Comparison of ENCODE assay signal across 16 cellular contexts in genomic region chr1:169200319-169200718, GRCh38.
A peak's percentile ranks its signal among the peaks of the same experiment; 100 is the strongest.
DNase-seq lines count a peak whose midpoint lies in the region; ATAC-seq and TF ChIP-seq lines count a peak whose summit lies in the region.
"Had no signal": no experiment of that assay in that cellular context is flagged by ENCODE, and none has a peak within 500 bp of the region (broad histone marks: within the 10 kb centered on the region; RNA-seq: fewer than 3 reads in every experiment).

No MANE protein-coding gene starts in this region.

- TF ChIP-seq CTCF in H9 (conservative IDR thresholded peaks at IDR 0.05) = no peak
- no peak for TF ChIP-seq CTCF in endodermal cell (conservative IDR thresholded peaks at IDR 0.05)

- H3K79me2 ChIP-seq in H9 (ENCODE audit: insufficient read depth, low read length) = no peaks in the 10 kb centered on the region

- no peak overlapping the region for H2BK5ac ChIP-seq in H9 (ENCODE audit: insufficient read length, low read length)

- no peaks in the 10 kb centered on the region for H3K36me3 ChIP-seq in endodermal cell (ENCODE audit: control insufficient read depth, insufficient read depth, low read length)
- H3K36me3 ChIP-seq: BLaER1 treated with 17β-estradiol and CSF1 and Interleukin-3, amounts not matched to agents 10 nM and 100 nM had no signal

- H3K4me3 Mint-ChIP-seq in H9 (no peak overlapping the region), endodermal cell (no peak overlapping the region)
- H3K4me3 Mint-ChIP-seq: B cell; CD8-positive, alpha-beta T cell; IgD-negative memory B cell had no signal

- H3K27ac ChIP-seq in H9 (ENCODE audit: insufficient read length, low read depth, low read length) (no peak overlapping the region), endodermal cell (ENCODE audit: low read depth, low read length) (no peak overlapping the region)
- H3K27ac ChIP-seq: BLaER1 treated with 17β-estradiol and CSF1 and Interleukin-3, amounts not matched to agents 10 nM and 100 nM; GM23248 had no signal

- no peak overlapping the region for H3K4me2 ChIP-seq in H9 (ENCODE audit: insufficient read depth, insufficient read length, low read length)
- H3K4me2 ChIP-seq: BLaER1 treated with 17β-estradiol and CSF1 and Interleukin-3, amounts not matched to agents 10 nM and 100 nM had no signal

- H3K9me3 Mint-ChIP-seq in H9 (peaks cover 0 to 8% of the 10 kb centered on the region in 2 experiments; a peak in 3 of 5 replicates), endodermal cell (peaks cover 8% of the 10 kb centered on the region)
- H3K9me3 Mint-ChIP-seq: HFFc6 had no signal

- H3K4me3 ChIP-seq in endodermal cell (ENCODE audit: low read length) = no peak overlapping the region
- H3K4me3 ChIP-seq: BLaER1 treated with 17β-estradiol and CSF1 and Interleukin-3, amounts not matched to agents 10 nM and 100 nM; GM12878; GM23248 had no signal

- H3K79me1 ChIP-seq in H9 (ENCODE audit: insufficient read depth, low read depth, low read length, poor library complexity, severe bottlenecking) = no peaks in the 10 kb centered on the region

- no peak overlapping the region for H3K23ac ChIP-seq in H9 (ENCODE audit: insufficient read length, low read depth, low read length)

- no peak overlapping the region for H2BK120ac ChIP-seq in H9 (ENCODE audit: low read depth, low read length, poor library complexity, severe bottlenecking)

- H3K14ac ChIP-seq in H9 (ENCODE audit: insufficient read depth, low read length) = no peak overlapping the region

- H3K27me3 Mint-ChIP-seq in H9 (ENCODE audit: low read depth) = no peaks in the 10 kb centered on the region
- H3K27me3 Mint-ChIP-seq in endodermal cell (ENCODE audit: insufficient read depth) = no peaks in the 10 kb centered on the region
- H3K27me3 Mint-ChIP-seq: B cell, IgD-negative memory B cell had no signal

- DNase-seq in H9 (no peak), endodermal cell (no peak), iPS-NIHi7 (ENCODE audit: extremely low spot score) (peak; percentile 11)
- no peak for DNase-seq in NK-92 treated with Interleukin-12 subunit alpha and Interleukin-12 subunit beta, amount 100 ng/mL, for 24 hours (lab: John Stamatoyannopoulos, UW)
- DNase-seq: Calu3; CD8-positive, alpha-beta T cell; DMS79 treated with DMSO at 0.1 percent for 48 hours; GM23248; HFFc6 had no signal

- H4K91ac ChIP-seq in H9 (ENCODE audit: insufficient read length, low read depth, low read length) = no peak overlapping the region

- H2AK5ac ChIP-seq in H9 (ENCODE audit: insufficient read length, low read length) = no peak overlapping the region

- H2BK12ac ChIP-seq in H9 (ENCODE audit: insufficient read length, low read depth, low read length) = no peak overlapping the region

- ATAC-seq in HG02852 (IDR thresholded peaks at IDR 0.05; ENCODE audit: unreplicated experiment) (no peak), GM21717 (IDR thresholded peaks at IDR 0.05; ENCODE audit: unreplicated experiment) (no peak)
- ATAC-seq: CD8-positive, alpha-beta T cell; GM12878; HCT116 had no signal

- H2AFZ ChIP-seq in H9 (ENCODE audit: low read length) = no peak overlapping the region
- H2AFZ ChIP-seq: GM23248 had no signal

- no peak overlapping the region for H3K18ac ChIP-seq in H9 (ENCODE audit: insufficient read length, low read depth, low read length)

- H3K27ac Mint-ChIP-seq in H9 (peak overlapping the region in 2 of 3 experiments; percentile 6 to 51; a peak in 2 of 7 replicates), endodermal cell (peak overlapping the region; percentile 1)
- H3K27ac Mint-ChIP-seq: B cell; CD8-positive, alpha-beta T cell; HFFc6; IgD-negative memory B cell had no signal

- no peaks in the 10 kb centered on the region for H3K27me3 ChIP-seq in H9 (ENCODE audit: insufficient read depth, low read length)
- H3K27me3 ChIP-seq in endodermal cell (ENCODE audit: control insufficient read depth, insufficient read depth, low read length, poor library complexity, severe bottlenecking) = no peaks in the 10 kb centered on the region
- H3K27me3 ChIP-seq: BLaER1 treated with 17β-estradiol and CSF1 and Interleukin-3, amounts not matched to agents 10 nM and 100 nM had no signal

- no peaks in the 10 kb centered on the region for H4K20me1 ChIP-seq in H9 (ENCODE audit: control insufficient read depth, insufficient read depth, insufficient read length)
- H4K20me1 ChIP-seq: BLaER1 treated with 17β-estradiol and CSF1 and Interleukin-3, amounts not matched to agents 10 nM and 100 nM had no signal

- H3T11ph ChIP-seq in H9 (ENCODE audit: low read length) = no peak overlapping the region

- no peaks in the 10 kb centered on the region for H3K9me3 ChIP-seq in H9 (ENCODE audit: control insufficient read depth, low read depth, low read length)
- peaks cover 9% of the 10 kb centered on the region for H3K9me3 ChIP-seq in endodermal cell (ENCODE audit: control insufficient read depth, low read length)

- H3K4me1 ChIP-seq in H9 (ENCODE audit: insufficient read depth, low read length) = peaks cover 4% of the 10 kb centered on the region
- H3K4me1 ChIP-seq in endodermal cell (ENCODE audit: control insufficient read depth, insufficient read depth, low read length) = no peaks in the 10 kb centered on the region
- H3K4me1 ChIP-seq: BLaER1 treated with 17β-estradiol and CSF1 and Interleukin-3, amounts not matched to agents 10 nM and 100 nM had no signal

- no peak overlapping the region for H2BK15ac ChIP-seq in H9 (ENCODE audit: low read depth, low read length)

- H4K5ac ChIP-seq in H9 (ENCODE audit: insufficient read length, low read depth, low read length) = no peak overlapping the region

- H3K36me3 Mint-ChIP-seq in H9 (ENCODE audit: insufficient read depth in 1 of 3, low read depth in 3 of 3) (peaks cover 0 to 8% (median 2%) of the 10 kb centered on the region in 3 experiments; a peak in 1 of 7 replicates), endodermal cell (ENCODE audit: low read depth) (peaks cover 5% of the 10 kb centered on the region)

- peaks cover 12 to 15% of the 10 kb centered on the region in 2 experiments for H3K4me1 Mint-ChIP-seq in H9
- H3K4me1 Mint-ChIP-seq in endodermal cell = peaks cover 10% of the 10 kb centered on the region
- H3K4me1 Mint-ChIP-seq: B cell, IgD-negative memory B cell had no signal

- H4K8ac ChIP-seq in H9 (replicated peaks; ENCODE audit: insufficient read length, low read depth, low read length) = no peak overlapping the region

- H2BK20ac ChIP-seq in H9 (ENCODE audit: low read depth, low read length, poor library complexity, severe bottlenecking) = no peak overlapping the region

- no peaks in the 10 kb centered on the region for H3K23me2 ChIP-seq in H9 (ENCODE audit: insufficient read length, low read depth, low read length, poor library complexity, severe bottlenecking)

- no peak overlapping the region for H3K4ac ChIP-seq in H9 (ENCODE audit: low read depth, low read length)

- H3K9ac ChIP-seq in H9 (ENCODE audit: extremely low read depth, insufficient read length, low read length) (no peak overlapping the region), endodermal cell (ENCODE audit: extremely low read depth, low read length, poor library complexity, severe bottlenecking) (no peak overlapping the region)
- H3K9ac ChIP-seq: BLaER1 treated with 17β-estradiol and CSF1 and Interleukin-3, amounts not matched to agents 10 nM and 100 nM; GM23248 had no signal

- no peak overlapping the region for H3K56ac ChIP-seq in H9 (ENCODE audit: insufficient read length, low read depth, low read length)
